Comparison of ENCODE assay signal across 23 cellular contexts in genomic region chr4:167088115-167088514, GRCh38.
DNase-seq lines count a peak whose midpoint lies in the region; ATAC-seq and TF ChIP-seq lines count a peak whose summit lies in the region.
"Had no signal": no experiment of that assay in that cellular context is flagged by ENCODE, and none has a peak within 500 bp of the region (broad histone marks: within the 10 kb centered on the region; RNA-seq: fewer than 3 reads in every experiment).

No MANE protein-coding gene starts in this region.

- H3K36me3 ChIP-seq in GM06990 (ENCODE audit: control insufficient read depth, insufficient read depth, low read length) (no peaks in the 10 kb centered on the region), SJCRH30 (no peaks in the 10 kb centered on the region)
- H3K36me3 ChIP-seq: BE2C, colonic mucosa, pancreas, sigmoid colon, tibial nerve had no signal

- ATAC-seq in GM18907 (IDR thresholded peaks at IDR 0.05; ENCODE audit: unreplicated experiment) (peak; percentile 81), HG02798 (IDR thresholded peaks at IDR 0.05; ENCODE audit: poor library complexity, unreplicated experiment) (peak; percentile 92), HG03354 (IDR thresholded peaks at IDR 0.05; ENCODE audit: poor library complexity, severe bottlenecking, unreplicated experiment) (peak; percentile 75)
- ATAC-seq: pancreas; stimulated activated naive CD8-positive, alpha-beta T cell treated with anti-CD3 and anti-CD28 coated beads, Interleukin-15, Interleukin-2, amounts not matched to agents 100 U/mL and 50 U/mL, for 24 hours had no signal

- no peaks in the 10 kb centered on the region for H3K9me3 ChIP-seq in SJCRH30 (replicated peaks)
- H3K9me3 ChIP-seq: BE2C, colonic mucosa, pancreas, sigmoid colon, tibial nerve had no signal

- DNase-seq in GM06990 (ENCODE audit: extremely low read depth, insufficient read length) (peak; percentile 3), GM13976 (ENCODE audit: low spot score) (no peak), SJCRH30 (no peak)
- DNase-seq in activated CD4-positive, alpha-beta T cell treated with anti-CD3 and anti-CD28 coated beads, Interleukin-2, amount 50 U/mL, for 1 hour, result no peak
- no peak for DNase-seq in activated CD8-positive, alpha-beta memory T cell treated with anti-CD3 and anti-CD28 coated beads, Interleukin-2, amount 50 U/mL, for 48 hours
- DNase-seq: activated naive CD8-positive, alpha-beta T cell treated with anti-CD3 and anti-CD28 coated beads, Interleukin-2, amount 10 ng/mL, durations not matched to agents 7 days and 5 days; BE2C; colonic mucosa; islet precursor cell; KBM-7; naive B cell; NCI-H1048; NCI-H2107; NCI-H526 treated with DMSO at 0.1 percent for 48 hours; pancreas; SIG-M5; sigmoid colon; stimulated activated naive CD8-positive, alpha-beta T cell treated with anti-CD3 and anti-CD28 coated beads, Interleukin-15, Interleukin-2, amounts not matched to agents 100 U/mL and 50 U/mL, for 24 hours had no signal

- no peak overlapping the region for H3K27ac ChIP-seq in SJCRH30
- H3K27ac ChIP-seq: 22Rv1, colonic mucosa, pancreas, sigmoid colon, tibial nerve had no signal

- in situ Hi-C loops in GM13976 (cut with MboI; ENCODE audit: low sequenced_read_pairs, unreplicated experiment), result no loop called here

- no peak for TF ChIP-seq CTCF in GM06990 (IDR thresholded peaks at IDR 0.05; ENCODE audit: insufficient read depth, low read length, poor library complexity, severe bottlenecking)
- no peak for TF ChIP-seq CTCF in GM13976 (IDR thresholded peaks at IDR 0.05; ENCODE audit: borderline replicate concordance, control extremely low read depth, extremely low read depth, insufficient read depth, missing control alignments)

- no peaks in the 10 kb centered on the region for H3K4me1 ChIP-seq in SJCRH30
- H3K4me1 ChIP-seq: colonic mucosa, pancreas, sigmoid colon, tibial nerve had no signal

- H3K27me3 ChIP-seq in GM06990 (replicated peaks; ENCODE audit: control insufficient read depth, insufficient read depth, low read length) (no peaks in the 10 kb centered on the region), SJCRH30 (no peaks in the 10 kb centered on the region)
- H3K27me3 ChIP-seq: BE2C, colonic mucosa, pancreas, sigmoid colon, tibial nerve had no signal

- no peak overlapping the region for H3K4me3 ChIP-seq in GM06990 (replicated peaks; ENCODE audit: low read depth, low read length)
- H3K4me3 ChIP-seq in SJCRH30, result no peak overlapping the region
- H3K4me3 ChIP-seq: colonic mucosa, pancreas, sigmoid colon, tibial nerve had no signal
